Comparison of ENCODE assay signal across 8 cellular contexts in genomic region chr1:48498096-48498791, GRCh38. TPM values are rescaled to one million over a fixed set of nuclear protein-coding genes. Genes with fewer than 3 reads are reported as not detected.
A peak's percentile ranks its signal among the peaks of the same experiment; 100 is the strongest.
DNase-seq lines count a peak whose midpoint lies in the region; ATAC-seq and TF ChIP-seq lines count a peak whose summit lies in the region.

No MANE protein-coding gene starts in this region.

- H3K4me3 ChIP-seq in dorsolateral prefrontal cortex = peak overlapping the region in 9 of 59 donors; percentile 0 to 44 (median 18)

- intact Hi-C loops in dorsolateral prefrontal cortex (cut with DNase I) = loop anchor here (1.0 to 10.0 kb wide), 5 partner anchors 33 to 143 kb away; no protein-coding TSS in a partner anchor

- peak; percentile 70 for ATAC-seq in GM19324 (IDR thresholded peaks at IDR 0.05; ENCODE audit: low FRiP score, unreplicated experiment)
- peak; percentile 83 for ATAC-seq in HG03442 (IDR thresholded peaks at IDR 0.05; ENCODE audit: unreplicated experiment)

- TF ChIP-seq CTCF in C4-2B (conservative IDR thresholded peaks at IDR 0.05) = peak; percentile 99
- peak; percentile 77 to 99 (median 93) for TF ChIP-seq CTCF in dorsolateral prefrontal cortex (IDR thresholded peaks at IDR 0.05 in 54 of 56, conservative IDR thresholded peaks at IDR 0.05 in 2 of 56; ENCODE audit: low read depth in 1 of 56, partially characterized antibody in 56 of 56)

- DNase-seq in NCI-H69 (lab: John Stamatoyannopoulos, UW) (peak; percentile 77), dorsolateral prefrontal cortex (peak; percentile 50 to 95 (median 89)), lung microvascular endothelial cell (ENCODE audit: low read depth in 2 of 2) (peak; percentile 73 to 80)
- DNase-seq in activated CD4-positive, alpha-beta T cell treated with anti-CD3 and anti-CD28 coated beads, Interleukin-2, amount 50 U/mL, for 24 hours (ENCODE audit: low read depth in 1 of 2, low spot score in 1 of 2) = peak; percentile 34 to 53
- DNase-seq in stimulated activated CD8-positive, alpha-beta memory T cell treated with anti-CD3 and anti-CD28 coated beads, Interleukin-15, amount 100 ng/mL, for 24 hours (ENCODE audit: low read depth) = peak; percentile 47

- H3K27me3 ChIP-seq in dorsolateral prefrontal cortex = no peaks in the 10 kb centered on the region

- H3K27ac ChIP-seq in C4-2B (no peak overlapping the region), dorsolateral prefrontal cortex (peak overlapping the region in 26 of 59 donors; percentile 2 to 77 (median 50))

RNA-seq across cellular contexts. Expression of gene SPATA6, which starts 26.2 kb away (rescaled TPM):
- 10 to 100 TPM; 20.0 to 77.4 (median 33.9) TPM for total RNA-seq in dorsolateral prefrontal cortex
- total RNA-seq in lung microvascular endothelial cell = 0.65 and 1.2 TPM in 2 replicates
